ENCODE assay signal across 1 cellular context in genomic region chr10:102660891-102661613, GRCh38.
TF ChIP-seq lines count a peak whose summit lies in the region.

No MANE protein-coding gene starts in this region.

TF ChIP-seq in K562, 482 proteins besides CTCF, POLR2A, EP300 and RAD21 (continued from another document and continues in another):
- TF ChIP-seq POLR2AphosphoS5 (IDR thresholded peaks at IDR 0.05; ENCODE audit: control insufficient read depth, insufficient read depth, low read depth, low read length) (peak; percentile 32; the same call in 1 of the 2 replicates), ZNF263 (CRISPR knock-in tag; IDR thresholded peaks at IDR 0.05; ENCODE audit: borderline replicate concordance) (no peak), MCM3 (IDR thresholded peaks at IDR 0.05) (no peak), ZNF280B (CRISPR knock-in tag; IDR thresholded peaks at IDR 0.05) (no peak), NFIC (IDR thresholded peaks at IDR 0.05) (peak; percentile 44), TCF3 (CRISPR knock-in tag; IDR thresholded peaks at IDR 0.05) (peak; percentile 31; the same call in 1 of the 2 replicates), NCOA1 (IDR thresholded peaks at IDR 0.05; ENCODE audit: low read depth) (no peak), ZNF253 (CRISPR knock-in tag; conservative IDR thresholded peaks at IDR 0.05) (no peak), MYNN (IDR thresholded peaks at IDR 0.05) (peak; percentile 82; the same call in 1 of the 2 replicates), MYNN (CRISPR knock-in tag; IDR thresholded peaks at IDR 0.05) (no peak), CBFA2T3 (IDR thresholded peaks at IDR 0.05) (peak; percentile 80), BCLAF1 (IDR thresholded peaks at IDR 0.05; ENCODE audit: borderline replicate concordance in 1 of 2, control insufficient read depth in 1 of 2, low read depth in 2 of 2, low read length in 1 of 2) (no peak), SRSF1 (IDR thresholded peaks at IDR 0.05; ENCODE audit: low read depth, low read length) (no peak), ZNF655 (CRISPR knock-in tag; IDR thresholded peaks at IDR 0.05) (no peak), CREM (IDR thresholded peaks at IDR 0.05; ENCODE audit: low read depth) (no peak), POLR2G (IDR thresholded peaks at IDR 0.05; ENCODE audit: low read depth, low read length) (peak; percentile 77), MBD2 (IDR thresholded peaks at IDR 0.05; ENCODE audit: borderline replicate concordance, low read depth) (peak; percentile 21; the same call in 1 of the 2 replicates), STAT5B (CRISPR knock-in tag; IDR thresholded peaks at IDR 0.05) (no peak), TRIM28 (IDR thresholded peaks at IDR 0.05) (no peak), SMAD4 (CRISPR knock-in tag; conservative IDR thresholded peaks at IDR 0.05) (no peak), MCM2 (IDR thresholded peaks at IDR 0.05; ENCODE audit: low read depth) (no peak), DDX20 (tag; IDR thresholded peaks at IDR 0.05; ENCODE audit: low read depth) (no peak), VEZF1 (CRISPR knock-in tag; IDR thresholded peaks at IDR 0.05) (peak; percentile 68), TCF7 (IDR thresholded peaks at IDR 0.05; ENCODE audit: borderline replicate concordance) (peak; percentile 95), GABPB2 (CRISPR knock-in tag; conservative IDR thresholded peaks at IDR 0.05) (no peak), MNT (conservative IDR thresholded peaks at IDR 0.05) (no peak), THRAP3 (IDR thresholded peaks at IDR 0.05; ENCODE audit: borderline replicate concordance) (no peak), RBM25 (IDR thresholded peaks at IDR 0.05; ENCODE audit: low read depth, low read length, severe bottlenecking) (no peak), HMGXB4 (CRISPR knock-in tag; IDR thresholded peaks at IDR 0.05) (no peak), THRB (CRISPR knock-in tag; conservative IDR thresholded peaks at IDR 0.05) (no peak), GTF3C2 (IDR thresholded peaks at IDR 0.05; ENCODE audit: borderline replicate concordance, extremely low read depth, insufficient read length) (no peak), ZNF449 (CRISPR knock-in tag; IDR thresholded peaks at IDR 0.05) (no peak), ZNF586 (CRISPR knock-in tag; conservative IDR thresholded peaks at IDR 0.05) (no peak), ZKSCAN1 (IDR thresholded peaks at IDR 0.05; ENCODE audit: low read depth, low read length) (no peak), KLF16 (IDR thresholded peaks at IDR 0.05) (0 out of 2 replicates have a peak, but pooled peaks have one; percentile 46), FOXP1 (CRISPR knock-in tag; IDR thresholded peaks at IDR 0.05) (no peak), SAFB (IDR thresholded peaks at IDR 0.05; ENCODE audit: borderline replicate concordance, low read depth, low read length) (no peak), ZNF609 (CRISPR knock-in tag; IDR thresholded peaks at IDR 0.05; ENCODE audit: borderline replicate concordance) (no peak), EGR1 (conservative IDR thresholded peaks at IDR 0.05) (peak; percentile 62), TRIM24 (IDR thresholded peaks at IDR 0.05) (peak; percentile 26 to 34; a peak in 2 of 4 replicates), GATAD2A (IDR thresholded peaks at IDR 0.05) (no peak)
